18 cellular contexts compared by ENCODE assay signal in genomic region chrX:78130396-78130795, GRCh38. TPM values are rescaled to one million over a fixed set of nuclear protein-coding genes. Genes with fewer than 3 reads are reported as not detected.
A peak's percentile ranks its signal among the peaks of the same experiment; 100 is the strongest.
DNase-seq lines count a peak whose midpoint lies in the region; ATAC-seq, FAIRE-seq and TF ChIP-seq lines count a peak whose summit lies in the region.
"Had no signal": no experiment of that assay in that cellular context is flagged by ENCODE, and none has a peak within 500 bp of the region (broad histone marks: within the 10 kb centered on the region; RNA-seq: fewer than 3 reads in every experiment).

No MANE protein-coding gene starts in this region.

- H3K27me3 Mint-ChIP-seq in activated T-cell treated with anti-CD3 and anti-CD28 coated beads, Interleukin-2, amount 50 U/mL, for 72 hours (ENCODE audit: low read depth): no peaks in the 10 kb centered on the region
- H3K27me3 Mint-ChIP-seq in activated CD4-positive, alpha-beta memory T cell treated with anti-CD3 and anti-CD28 coated beads, Interleukin-2, amount 10 ng/mL, durations not matched to agents 7 days and 5 days: no peaks in the 10 kb centered on the region
- no peaks in the 10 kb centered on the region for H3K27me3 Mint-ChIP-seq in naive thymus-derived CD4-positive, alpha-beta T cell
- no peaks in the 10 kb centered on the region for H3K27me3 Mint-ChIP-seq in chondrocyte (ENCODE audit: low read depth)

- H3K27ac ChIP-seq in naive thymus-derived CD4-positive, alpha-beta T cell (ENCODE audit: low read depth, low read length): no peak overlapping the region
- H3K27ac ChIP-seq: A549, C4-2B had no signal

- peak overlapping the region; percentile 88 for H3K27ac Mint-ChIP-seq in activated T-cell treated with anti-CD3 and anti-CD28 coated beads, Interleukin-2, amount 50 U/mL, for 72 hours
- H3K27ac Mint-ChIP-seq in activated CD4-positive, alpha-beta memory T cell treated with anti-CD3 and anti-CD28 coated beads, Interleukin-2, amount 10 ng/mL, durations not matched to agents 7 days and 5 days: peak overlapping the region; percentile 3
- peak overlapping the region in 8 of 9 donors; percentile 10 to 72 (median 46) for H3K27ac Mint-ChIP-seq in naive thymus-derived CD4-positive, alpha-beta T cell
- H3K27ac Mint-ChIP-seq in chondrocyte (ENCODE audit: unreplicated experiment): no peak overlapping the region

- H3K27me3 ChIP-seq in naive thymus-derived CD4-positive, alpha-beta T cell (ENCODE audit: control insufficient read depth in 2 of 2, insufficient read depth in 2 of 2, low read length in 2 of 2): no peaks in the 10 kb centered on the region

- POLR2A ChIA-PET in activated CD4-positive, alpha-beta memory T cell treated with anti-CD3 and anti-CD28 coated beads, Interleukin-2, amount 10 ng/mL, durations not matched to agents 7 days and 5 days (lab: Charles Lee): interaction anchor here (0.8 to 2.9 kb wide), 6 partner anchors 9 to 235 kb away, joined by 3 to 13 read pairs (median 4); partner anchors contain the start of genes COX7B, MAGT1 and TAF9B
- POLR2A ChIA-PET in naive thymus-derived CD4-positive, alpha-beta T cell (lab: Charles Lee): interaction anchor here (0.7 to 1.9 kb wide), 2 partner anchors 9 to 18 kb away, joined by 4 to 8 read pairs; partner anchors contain the start of gene TAF9B

- intact Hi-C loops in naive thymus-derived CD4-positive, alpha-beta T cell (cut with micrococcal nuclease): no loop called here

- TF ChIP-seq POLR2A in GM12891 (IDR thresholded peaks at IDR 0.05; ENCODE audit: low read depth, low read length): 0 out of 2 replicates have a peak, but pooled peaks have one; percentile 20

- no peaks in the 10 kb centered on the region for H3K4me1 Mint-ChIP-seq in activated T-cell treated with anti-CD3 and anti-CD28 coated beads, Interleukin-2, amount 50 U/mL, for 72 hours (ENCODE audit: low read depth)
- peaks cover 2% of the 10 kb centered on the region for H3K4me1 Mint-ChIP-seq in activated CD4-positive, alpha-beta memory T cell treated with anti-CD3 and anti-CD28 coated beads, Interleukin-2, amount 10 ng/mL, durations not matched to agents 7 days and 5 days
- peaks cover 0 to 8% (median 3%) of the 10 kb centered on the region in 7 donors for H3K4me1 Mint-ChIP-seq in naive thymus-derived CD4-positive, alpha-beta T cell
- H3K4me1 Mint-ChIP-seq in chondrocyte (ENCODE audit: low read depth): no peaks in the 10 kb centered on the region

- TF ChIP-seq CTCF in chondrocyte (IDR thresholded peaks at IDR 0.05): no peak

- H3K4me3 ChIP-seq in naive thymus-derived CD4-positive, alpha-beta T cell (ENCODE audit: low read length): no peak overlapping the region
- H3K4me3 ChIP-seq: A549 had no signal

- H3K4me3 Mint-ChIP-seq in activated T-cell treated with anti-CD3 and anti-CD28 coated beads, Interleukin-2, amount 50 U/mL, for 72 hours: no peak overlapping the region
- H3K4me3 Mint-ChIP-seq in activated CD4-positive, alpha-beta memory T cell treated with anti-CD3 and anti-CD28 coated beads, Interleukin-2, amount 10 ng/mL, durations not matched to agents 7 days and 5 days: no peak overlapping the region
- no peak overlapping the region for H3K4me3 Mint-ChIP-seq in naive thymus-derived CD4-positive, alpha-beta T cell
- H3K4me3 Mint-ChIP-seq in chondrocyte (ENCODE audit: unreplicated experiment): no peak overlapping the region

- H3K9me3 Mint-ChIP-seq in activated T-cell treated with anti-CD3 and anti-CD28 coated beads, Interleukin-2, amount 50 U/mL, for 72 hours: no peaks in the 10 kb centered on the region
- H3K9me3 Mint-ChIP-seq in activated CD4-positive, alpha-beta memory T cell treated with anti-CD3 and anti-CD28 coated beads, Interleukin-2, amount 10 ng/mL, durations not matched to agents 7 days and 5 days: no peaks in the 10 kb centered on the region
- peaks cover 0 to 2% (median 0%) of the 10 kb centered on the region in 11 donors for H3K9me3 Mint-ChIP-seq in naive thymus-derived CD4-positive, alpha-beta T cell
- H3K9me3 Mint-ChIP-seq in chondrocyte (ENCODE audit: low read depth): no peaks in the 10 kb centered on the region

- H3K36me3 ChIP-seq in naive thymus-derived CD4-positive, alpha-beta T cell (ENCODE audit: control insufficient read depth in 2 of 3, insufficient read depth in 3 of 3, low read length in 3 of 3): peaks cover 0 to 20% (median 5%) of the 10 kb centered on the region in 3 experiments

- no peak for FAIRE-seq in GM12891 (lab: Jason Lieb, UNC)
- FAIRE-seq: A549, H54 had no signal

- CTCF ChIA-PET in activated CD4-positive, alpha-beta memory T cell treated with anti-CD3 and anti-CD28 coated beads, Interleukin-2, amount 10 ng/mL, durations not matched to agents 7 days and 5 days (lab: Charles Lee): no interaction called here
- CTCF ChIA-PET in naive thymus-derived CD4-positive, alpha-beta T cell (lab: Charles Lee): no interaction called here

- no peaks in the 10 kb centered on the region for H3K4me1 ChIP-seq in naive thymus-derived CD4-positive, alpha-beta T cell (ENCODE audit: control insufficient read depth in 2 of 2, insufficient read depth in 2 of 2, low read length in 2 of 2)
- H3K4me1 ChIP-seq: A549, Caco-2 had no signal

- DNase-seq in activated T-cell treated with anti-CD3 and anti-CD28 coated beads, Interleukin-2, amount 50 U/mL, for 72 hours: no peak
- no peak for DNase-seq in activated T-cell treated with anti-CD3 and anti-CD28 coated beads, Interleukin-2, amount 50 U/mL, for 48 hours
- DNase-seq in GM12891 (ENCODE audit: insufficient read length, low spot score): no peak
- DNase-seq in activated CD4-positive, alpha-beta memory T cell treated with anti-CD3 and anti-CD28 coated beads, Interleukin-2, amount 10 ng/mL, durations not matched to agents 7 days and 5 days: no peak
- no peak for DNase-seq in naive thymus-derived CD4-positive, alpha-beta T cell
- no peak for DNase-seq in chondrocyte (ENCODE audit: low spot score)
- DNase-seq: Caco-2, DMS53, NCI-H1417, NCI-H1930, NCI-H2171, NCI-H446 treated with DMSO at 0.1 percent for 48 hours, NCI-H748 treated with DMSO at 0.1 percent for 48 hours had no signal

- ATAC-seq in activated T-cell treated with anti-CD3 and anti-CD28 coated beads, Interleukin-2, amount 50 U/mL, for 72 hours (replicated peaks in 1 of 2): no peak
- no peak for ATAC-seq in naive thymus-derived CD4-positive, alpha-beta T cell
- no peak for ATAC-seq in HG02884 (IDR thresholded peaks at IDR 0.05; ENCODE audit: unreplicated experiment)
- ATAC-seq: A549, Panc1 had no signal

- H3K36me3 Mint-ChIP-seq in activated T-cell treated with anti-CD3 and anti-CD28 coated beads, Interleukin-2, amount 50 U/mL, for 72 hours (ENCODE audit: insufficient read depth in 2 of 2): peaks cover 3 to 12% of the 10 kb centered on the region in 2 donors
- peaks cover 60% of the 10 kb centered on the region for H3K36me3 Mint-ChIP-seq in activated CD4-positive, alpha-beta memory T cell treated with anti-CD3 and anti-CD28 coated beads, Interleukin-2, amount 10 ng/mL, durations not matched to agents 7 days and 5 days (ENCODE audit: low read depth)
- H3K36me3 Mint-ChIP-seq in naive thymus-derived CD4-positive, alpha-beta T cell: peaks cover 0 to 21% (median 0%) of the 10 kb centered on the region in 5 donors
- H3K36me3 Mint-ChIP-seq in chondrocyte (ENCODE audit: low read depth): peaks cover 6% of the 10 kb centered on the region

- H3K9me3 ChIP-seq in naive thymus-derived CD4-positive, alpha-beta T cell (ENCODE audit: control insufficient read depth in 2 of 3, low read length in 3 of 3): no peaks in the 10 kb centered on the region
- H3K9me3 ChIP-seq: A549, Caco-2 had no signal

TF ChIP-seq in GM12891, 5 proteins besides CTCF, POLR2A, EP300 and RAD21:
- TF ChIP-seq POU2F2 (IDR thresholded peaks at IDR 0.05; ENCODE audit: low read depth, low read length) (no peak), POLR2AphosphoS5 (IDR thresholded peaks at IDR 0.05; ENCODE audit: low read depth, low read length) (no peak), TAF1 (IDR thresholded peaks at IDR 0.05; ENCODE audit: low read depth, low read length) (no peak)

RNA-seq across cellular contexts. Expression of gene TAF9B, which starts 9.1 kb away (rescaled TPM):
- 10 to 100 TPM; 19.9 to 30.6 TPM for total RNA-seq in activated T-cell treated with anti-CD3 and anti-CD28 coated beads, Interleukin-2, amount 50 U/mL, for 72 hours
- 12.1 TPM for polyA plus RNA-seq in GM12891 (2012; ENCODE audit: low read depth, missing spikeins)
- total RNA-seq in activated CD4-positive, alpha-beta memory T cell treated with anti-CD3 and anti-CD28 coated beads, Interleukin-2, amount 10 ng/mL, durations not matched to agents 7 days and 5 days: 10 to 100 TPM; 18.0 to 18.8 TPM
- total RNA-seq in naive thymus-derived CD4-positive, alpha-beta T cell: 10 to 100 TPM; 10.4 to 19.9 (median 18.9) TPM
- 10 to 100 TPM; 23.3 to 29.3 TPM for polyA plus RNA-seq in naive thymus-derived CD4-positive, alpha-beta T cell
- 12.4 to 18.1 TPM (median 12.9 TPM) in 3 replicates for total RNA-seq in chondrocyte

RNA-seq across cellular contexts. Expression of gene PGK1, which starts 26.3 kb away (rescaled TPM):
- total RNA-seq in activated T-cell treated with anti-CD3 and anti-CD28 coated beads, Interleukin-2, amount 50 U/mL, for 72 hours: 100 to 1,000 TPM; 345 to 457 TPM
- polyA plus RNA-seq in GM12891 (2012; ENCODE audit: low read depth, missing spikeins): 633 TPM
- total RNA-seq in activated CD4-positive, alpha-beta memory T cell treated with anti-CD3 and anti-CD28 coated beads, Interleukin-2, amount 10 ng/mL, durations not matched to agents 7 days and 5 days: 1,000 to 10,000 TPM; 1,048 to 1,050 TPM
- total RNA-seq in naive thymus-derived CD4-positive, alpha-beta T cell: 1,000 to 10,000 TPM in 1 of 5 experiments, 100 to 1,000 TPM in 4; 180 to 1,293 (median 217) TPM
- polyA plus RNA-seq in naive thymus-derived CD4-positive, alpha-beta T cell: 100 to 1,000 TPM; 470 to 474 TPM
- total RNA-seq in chondrocyte: 222 to 362 TPM (median 352 TPM) in 3 replicates
